In the genomic region with DNA sequence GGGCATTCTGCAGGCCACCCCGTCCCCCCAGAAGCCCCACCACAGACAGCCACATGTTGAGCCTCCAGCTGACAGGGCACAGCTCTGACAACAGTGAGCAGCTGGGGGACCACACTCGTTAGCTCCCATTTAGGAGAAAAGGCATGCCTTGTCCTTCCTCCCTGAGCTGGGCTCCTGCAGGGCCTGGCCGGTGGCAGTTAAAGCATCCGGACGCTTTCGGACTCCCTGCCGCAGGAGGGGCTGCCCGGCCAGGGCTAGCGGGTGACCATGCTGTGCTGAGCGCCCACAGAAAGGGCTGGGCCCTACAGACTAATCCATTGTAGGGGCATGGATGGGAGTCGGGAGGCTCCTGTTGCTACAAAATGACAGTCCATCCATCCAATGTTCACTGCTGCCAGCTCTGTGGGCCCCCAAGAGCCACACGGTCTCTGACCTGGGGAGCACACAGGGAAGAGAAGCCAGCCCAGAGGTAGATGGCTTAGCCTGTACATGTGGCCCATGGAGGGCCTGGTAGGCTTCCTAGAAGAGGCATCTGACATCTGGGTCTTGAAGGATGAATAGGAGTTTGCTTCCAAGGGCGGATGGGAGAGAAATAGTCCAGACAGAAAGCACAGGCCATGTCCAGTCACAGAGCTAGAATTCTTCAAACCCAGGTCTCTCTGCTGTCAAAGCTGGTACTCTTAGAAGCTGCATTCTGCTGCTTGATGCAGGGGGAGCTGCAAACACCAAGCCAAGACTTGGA, we compare ENCODE assay signal across 32 cellular contexts.
"Had no signal": no experiment of that assay in that cellular context is flagged by ENCODE, and none has a peak within 500 bp of the region (broad histone marks: within the 10 kb centered on the region; RNA-seq: fewer than 3 reads in every experiment).

No MANE protein-coding gene starts in this region.

- H3K4me3 ChIP-seq: adrenal gland, body of pancreas, breast epithelium had no signal

- H3K36me3 ChIP-seq: adrenal gland, brain microvascular endothelial cell, breast epithelium had no signal

- H3K27me3 ChIP-seq: body of pancreas, brain microvascular endothelial cell had no signal

- ATAC-seq: activated CD8-positive, alpha-beta T cell treated with anti-CD3 and anti-CD28 coated beads for 36 hours; activated naive CD4-positive, alpha-beta T cell treated with anti-CD3 and anti-CD28 coated beads, Interleukin-2, amount 50 U/mL, for 72 hours; activated T-cell treated with anti-CD3 and anti-CD28 coated beads, Interleukin-2, amount 50 U/mL, for 4 hours; activated T-cell treated with anti-CD3 and anti-CD28 coated beads, Interleukin-2, amount 50 U/mL, for 72 hours; activated T-helper 17 cell treated with anti-CD3 and anti-CD28 coated beads, Interleukin-2, amount 50 U/mL, for 72 hours; body of pancreas had no signal

- H3K9me3 ChIP-seq: adrenal gland, body of pancreas, breast epithelium had no signal

- DNase-seq: activated B cell treated with CpG ODN at 0.5 μM for 24 hours; activated CD4-positive, alpha-beta memory T cell treated with anti-CD3 and anti-CD28 coated beads for 36 hours; activated CD4-positive, alpha-beta T cell treated with anti-CD3 and anti-CD28 coated beads for 4 hours; activated CD4-positive, alpha-beta T cell treated with anti-CD3 and anti-CD28 coated beads, Interleukin-2, amount 10 ng/mL, durations not matched to agents 24 days and 14 days; activated CD4-positive, alpha-beta T cell treated with anti-CD3 and anti-CD28 coated beads, Interleukin-2, amount 50 U/mL, for 1 hour; activated CD4-positive, alpha-beta T cell treated with anti-CD3 and anti-CD28 coated beads, Interleukin-2, amount 50 U/mL, for 4 hours; activated CD4-positive, CD25-positive, alpha-beta regulatory T cell treated with anti-CD3 and anti-CD28 coated beads, Interleukin-2, amount 50 U/mL, for 72 hours; activated CD8-positive, alpha-beta memory T cell treated with anti-CD3 and anti-CD28 coated beads, Interleukin-2, amount 50 U/mL, for 4 hours; activated CD8-positive, alpha-beta T cell treated with anti-CD3 and anti-CD28 coated beads for 36 hours; activated effector memory CD4-positive, alpha-beta T cell treated with anti-CD3 and anti-CD28 coated beads, Interleukin-2, amount 50 U/mL, for 16 hours; activated gamma-delta T cell treated with Interleukin-2 at 50 U/mL for 16 hours; activated naive CD4-positive, alpha-beta T cell; activated naive CD4-positive, alpha-beta T cell treated with anti-CD3 and anti-CD28 coated beads for 36 hours; activated naive CD4-positive, alpha-beta T cell treated with anti-CD3 and anti-CD28 coated beads, Interleukin-2, amount 50 U/mL, for 16 hours; activated naive CD8-positive, alpha-beta T cell treated with anti-CD3 and anti-CD28 coated beads for 36 hours; activated T-cell treated with anti-CD3 and anti-CD28 coated beads for 4 hours; activated T-cell treated with anti-CD3 and anti-CD28 coated beads, Interleukin-2, amount 50 U/mL, for 1 hour; activated T-cell treated with anti-CD3 and anti-CD28 coated beads, Interleukin-2, amount 50 U/mL, for 4 hours; activated T-cell treated with anti-CD3 and anti-CD28 coated beads, Interleukin-2, amount 50 U/mL, for 72 hours; adrenal gland; amniotic stem cell; aorta; body of pancreas; brain microvascular endothelial cell; cerebellar nuclear complex; T-helper 1 cell; T-helper 2 cell; T-helper 9 cell had no signal

- H3K4me1 ChIP-seq: adrenal gland, body of pancreas, breast epithelium had no signal

- H3K27ac ChIP-seq: adrenal gland, body of pancreas, brain microvascular endothelial cell, breast epithelium, VCaP had no signal
